1 cellular context compared by ENCODE assay signal in genomic region chr9:81103597-81104471, GRCh38.
TF ChIP-seq lines count a peak whose summit lies in the region.

No MANE protein-coding gene starts in this region.

TF ChIP-seq in GM23338, 12 proteins besides CTCF, POLR2A, EP300 and RAD21 (continued from another document):
- no peak for TF ChIP-seq STAT1 (IDR thresholded peaks at IDR 0.05; ENCODE audit: unreplicated experiment)
- no peak for TF ChIP-seq CREB1 (CRISPR knock-in tag; IDR thresholded peaks at IDR 0.05; ENCODE audit: low read depth)
- TF ChIP-seq, protein P1, sequence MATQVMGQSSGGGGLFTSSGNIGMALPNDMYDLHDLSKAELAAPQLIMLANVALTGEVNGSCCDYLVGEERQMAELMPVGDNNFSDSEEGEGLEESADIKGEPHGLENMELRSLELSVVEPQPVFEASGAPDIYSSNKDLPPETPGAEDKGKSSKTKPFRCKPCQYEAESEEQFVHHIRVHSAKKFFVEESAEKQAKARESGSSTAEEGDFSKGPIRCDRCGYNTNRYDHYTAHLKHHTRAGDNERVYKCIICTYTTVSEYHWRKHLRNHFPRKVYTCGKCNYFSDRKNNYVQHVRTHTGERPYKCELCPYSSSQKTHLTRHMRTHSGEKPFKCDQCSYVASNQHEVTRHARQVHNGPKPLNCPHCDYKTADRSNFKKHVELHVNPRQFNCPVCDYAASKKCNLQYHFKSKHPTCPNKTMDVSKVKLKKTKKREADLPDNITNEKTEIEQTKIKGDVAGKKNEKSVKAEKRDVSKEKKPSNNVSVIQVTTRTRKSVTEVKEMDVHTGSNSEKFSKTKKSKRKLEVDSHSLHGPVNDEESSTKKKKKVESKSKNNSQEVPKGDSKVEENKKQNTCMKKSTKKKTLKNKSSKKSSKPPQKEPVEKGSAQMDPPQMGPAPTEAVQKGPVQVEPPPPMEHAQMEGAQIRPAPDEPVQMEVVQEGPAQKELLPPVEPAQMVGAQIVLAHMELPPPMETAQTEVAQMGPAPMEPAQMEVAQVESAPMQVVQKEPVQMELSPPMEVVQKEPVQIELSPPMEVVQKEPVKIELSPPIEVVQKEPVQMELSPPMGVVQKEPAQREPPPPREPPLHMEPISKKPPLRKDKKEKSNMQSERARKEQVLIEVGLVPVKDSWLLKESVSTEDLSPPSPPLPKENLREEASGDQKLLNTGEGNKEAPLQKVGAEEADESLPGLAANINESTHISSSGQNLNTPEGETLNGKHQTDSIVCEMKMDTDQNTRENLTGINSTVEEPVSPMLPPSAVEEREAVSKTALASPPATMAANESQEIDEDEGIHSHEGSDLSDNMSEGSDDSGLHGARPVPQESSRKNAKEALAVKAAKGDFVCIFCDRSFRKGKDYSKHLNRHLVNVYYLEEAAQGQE (IDR thresholded peaks at IDR 0.05; ENCODE audit: unreplicated experiment): no peak
- TF ChIP-seq EZH2phosphoT487 (IDR thresholded peaks at IDR 0.05; ENCODE audit: unreplicated experiment): no peak
- no peak for TF ChIP-seq NANOG (IDR thresholded peaks at IDR 0.05; ENCODE audit: borderline replicate concordance)
- TF ChIP-seq ZNF331 (CRISPR knock-in tag; IDR thresholded peaks at IDR 0.05; ENCODE audit: low read depth): no peak
- no peak for TF ChIP-seq EZH2 (IDR thresholded peaks at IDR 0.05; ENCODE audit: low read depth, unreplicated experiment)
- no peak for TF ChIP-seq ZNF114 (CRISPR knock-in tag; IDR thresholded peaks at IDR 0.05)
